Comparison of ENCODE assay signal across 18 cellular contexts in the genomic region with DNA sequence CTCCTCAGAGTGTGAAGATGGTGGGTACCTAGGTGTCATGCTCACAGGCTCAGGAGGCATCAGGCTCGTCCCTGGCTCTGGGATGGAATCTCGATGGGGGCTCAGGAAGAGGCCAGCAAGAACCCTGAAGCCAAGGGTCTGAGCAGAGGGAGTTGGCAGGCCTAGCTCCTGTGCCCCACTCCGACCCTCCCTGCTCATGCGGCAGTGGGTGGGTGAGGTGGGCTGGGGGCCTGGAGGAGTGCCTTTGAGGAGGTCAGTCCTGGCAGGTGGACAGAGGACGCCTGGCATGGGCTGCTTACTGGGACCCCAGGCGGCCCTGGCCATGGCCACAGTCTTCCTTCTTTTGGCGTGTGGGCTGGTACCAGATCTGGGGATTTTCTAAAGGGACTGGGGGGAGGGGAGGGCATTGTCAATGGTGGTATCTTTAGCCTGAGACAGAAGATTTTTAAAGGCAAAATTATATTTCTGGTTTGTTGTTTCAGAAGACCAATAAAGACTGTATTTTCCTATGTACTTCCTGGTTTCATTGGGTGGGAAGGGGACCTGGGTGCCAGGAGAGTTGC. TPM values are rescaled to one million over a fixed set of nuclear protein-coding genes. Genes with fewer than 3 reads are reported as not detected.
"Had no signal": no experiment of that assay in that cellular context is flagged by ENCODE, and none has a peak within 500 bp of the region (broad histone marks: within the 10 kb centered on the region; RNA-seq: fewer than 3 reads in every experiment).

No MANE protein-coding gene starts in this region.

- H3K4me1 ChIP-seq: breast epithelium, transverse colon, vagina had no signal

- DNase-seq: activated CD4-positive, alpha-beta T cell treated with anti-CD3 and anti-CD28 coated beads, Interleukin-2, amount 10 ng/mL, durations not matched to agents 7 days and 5 days; activated CD8-positive, alpha-beta memory T cell treated with anti-CD3 and anti-CD28 coated beads for 24 hours; activated naive CD8-positive, alpha-beta T cell treated with anti-CD3 and anti-CD28 coated beads, Interleukin-2, amount 10 ng/mL, durations not matched to agents 7 days and 5 days; endodermal cell; immature natural killer cell; ovary; stimulated activated CD4-positive, alpha-beta T cell treated with anti-CD3 and anti-CD28 coated beads, Interleukin-2, amount 100 ng/mL, for 48 hours; stimulated activated naive B cell treated with anti-CD40 and anti-IgM and Interleukin-4, amounts not matched to agents 10 μg/mL and 1 μg/mL and 100 μg/mL, for 72 hours; transverse colon had no signal

- FAIRE-seq: frontal cortex had no signal

- H3K27me3 ChIP-seq: ovary had no signal

- H3K36me3 ChIP-seq: breast epithelium, ovary, transverse colon, vagina had no signal

- H3K4me3 ChIP-seq: breast epithelium, ovary, transverse colon, vagina had no signal

- H3K27ac ChIP-seq: breast epithelium, ovary, transverse colon, vagina had no signal

- H3K9me3 ChIP-seq: breast epithelium, ovary, transverse colon, vagina had no signal

RNA-seq across cellular contexts. Expression of a gene that starts 16.0 kb away (rescaled TPM):
- total RNA-seq: activated CD4-positive, alpha-beta T cell treated with anti-CD3 and anti-CD28 coated beads, Interleukin-2, amount 10 ng/mL, durations not matched to agents 7 days and 5 days; activated naive CD8-positive, alpha-beta T cell treated with anti-CD3 and anti-CD28 coated beads, Interleukin-2, amount 10 ng/mL, durations not matched to agents 7 days and 5 days; activated T-helper 1 cell treated with anti-CD3 and anti-CD28 coated beads, Interleukin-12 subunit alpha, Interleukin-12 subunit beta, Interleukin-2, Interleukin-4 antibody, amounts not matched to agents 30 ng/mL and 10 ng/mL and 1 ng/mL, durations not matched to agents 14 hours and 24 hours and 36 hours; breast epithelium; dermis microvascular lymphatic vessel endothelial cell; epithelial cell of proximal tubule; lower leg skin; ovary; renal cortical epithelial cell; subcutaneous adipose tissue; transverse colon; vagina had no signal
- polyA plus RNA-seq: immature natural killer cell, ovary had no signal
